ENCODE assay signal across 12 cellular contexts in the genomic region with DNA sequence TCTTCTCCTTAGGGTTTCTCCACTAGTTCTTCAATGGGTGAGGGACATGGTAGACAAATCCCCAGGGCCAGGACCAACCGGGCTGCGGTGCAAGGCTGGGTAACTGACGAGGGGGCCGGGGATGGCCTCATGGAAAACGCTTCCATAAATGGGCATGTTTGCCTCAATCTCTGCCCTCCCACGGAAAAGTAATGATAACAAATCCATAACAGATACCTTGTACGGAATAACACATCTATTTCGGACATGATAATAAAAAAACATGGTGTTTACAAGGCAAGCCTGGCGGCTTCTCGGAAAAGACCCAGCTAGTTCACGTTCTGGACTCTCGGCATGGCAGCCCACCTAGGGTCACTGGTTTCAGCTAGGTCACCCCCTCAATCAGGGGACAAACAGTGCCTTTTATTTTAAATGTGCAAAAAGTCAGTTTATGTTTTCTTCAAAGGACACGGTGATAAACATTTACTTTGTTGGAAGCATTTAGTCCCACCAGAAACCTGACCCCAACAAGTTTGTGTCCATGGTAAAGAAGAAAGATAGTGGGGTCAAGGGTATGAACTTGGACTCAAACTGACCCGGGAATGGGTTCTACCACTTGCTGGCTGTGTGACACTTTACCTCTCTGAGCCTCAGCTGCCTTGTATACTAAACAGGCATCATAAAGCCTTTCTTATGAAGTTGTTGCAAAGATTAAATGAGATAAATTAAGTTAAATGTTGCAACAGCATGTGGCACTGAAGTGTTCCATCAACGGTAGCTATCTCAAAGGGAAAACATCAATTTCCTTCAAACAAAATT. TPM values are rescaled to one million over a fixed set of nuclear protein-coding genes. Genes with fewer than 3 reads are reported as not detected.
DNase-seq lines count a peak whose midpoint lies in the region; ATAC-seq, FAIRE-seq and TF ChIP-seq lines count a peak whose summit lies in the region.
"Had no signal": no experiment of that assay in that cellular context is flagged by ENCODE, and none has a peak within 500 bp of the region (broad histone marks: within the 10 kb centered on the region; RNA-seq: fewer than 3 reads in every experiment).

No MANE protein-coding gene starts in this region.

- no peaks in the 10 kb centered on the region for H3K9me2 ChIP-seq in DOHH2 (replicated peaks; ENCODE audit: control insufficient read depth, low read length)

- H3F3A ChIP-seq in DOHH2 (ENCODE audit: control insufficient read depth, insufficient read depth): peaks cover 11% of the 10 kb centered on the region

- TF ChIP-seq CTCF in DOHH2 (IDR thresholded peaks at IDR 0.05; ENCODE audit: low read depth, low read length, poor library complexity, severe bottlenecking): no peak
- TF ChIP-seq CTCF in activated B cell treated with CpG ODN at 0.5 μM for 24 hours (IDR thresholded peaks at IDR 0.05): no peak

- H4K20me1 ChIP-seq in DOHH2 (ENCODE audit: control insufficient read depth, insufficient read depth, low read depth, low read length): no peaks in the 10 kb centered on the region

- H3K4me2 ChIP-seq in DOHH2 (ENCODE audit: low read length): peak overlapping the region; percentile 58

- H3K4me3 Mint-ChIP-seq in activated B cell treated with CpG ODN at 0.5 μM for 24 hours: peak overlapping the region; percentile 70
- H3K4me3 Mint-ChIP-seq in activated T-helper 1 cell treated with anti-CD3 and anti-CD28 coated beads, Interleukin-12 subunit alpha, Interleukin-12 subunit beta, Interleukin-2, Interleukin-4 antibody, amounts not matched to agents 30 ng/mL and 10 ng/mL and 1 ng/mL, durations not matched to agents 14 hours and 24 hours and 36 hours: no peak overlapping the region
- H3K4me3 Mint-ChIP-seq: activated naive CD8-positive, alpha-beta T cell treated with anti-CD3 and anti-CD28 coated beads, Interleukin-2, amount 10 ng/mL, durations not matched to agents 7 days and 5 days had no signal

- H3K4me1 ChIP-seq in DOHH2 (ENCODE audit: control insufficient read depth, low read length) (peaks cover 35% of the 10 kb centered on the region), rectal smooth muscle tissue (ENCODE audit: control insufficient read depth, insufficient read depth, low read length) (peaks cover 8% of the 10 kb centered on the region)

- intact Hi-C loops in activated B cell treated with CpG ODN at 0.5 μM for 24 hours (cut with micrococcal nuclease): no loop called here
- intact Hi-C loops in activated T-helper 1 cell treated with anti-CD3 and anti-CD28 coated beads, Interleukin-12 subunit alpha, Interleukin-12 subunit beta, Interleukin-2, Interleukin-4 antibody, amounts not matched to agents 30 ng/mL and 10 ng/mL and 1 ng/mL, durations not matched to agents 14 hours and 24 hours and 36 hours (cut with micrococcal nuclease): no loop called here

- H3K4me1 Mint-ChIP-seq in activated B cell treated with CpG ODN at 0.5 μM for 24 hours: peaks cover 28% of the 10 kb centered on the region
- peaks cover 7% of the 10 kb centered on the region for H3K4me1 Mint-ChIP-seq in activated T-helper 1 cell treated with anti-CD3 and anti-CD28 coated beads, Interleukin-12 subunit alpha, Interleukin-12 subunit beta, Interleukin-2, Interleukin-4 antibody, amounts not matched to agents 30 ng/mL and 10 ng/mL and 1 ng/mL, durations not matched to agents 14 hours and 24 hours and 36 hours (ENCODE audit: low read depth)

- DNase-seq in activated B cell treated with CpG ODN at 0.5 μM for 24 hours: no peak
- DNase-seq in NCI-H2081 (lab: John Stamatoyannopoulos, UW): no peak
- no peak for DNase-seq in HK-2 (ENCODE audit: unreplicated experiment)
- no peak for DNase-seq in activated T-helper 1 cell treated with anti-CD3 and anti-CD28 coated beads, Interleukin-12 subunit alpha, Interleukin-12 subunit beta, Interleukin-2, Interleukin-4 antibody, amounts not matched to agents 30 ng/mL and 10 ng/mL and 1 ng/mL, durations not matched to agents 14 hours and 24 hours and 36 hours (ENCODE audit: low spot score)
- no peak for DNase-seq in GM19239 (ENCODE audit: insufficient read length, low spot score)
- DNase-seq: activated naive CD8-positive, alpha-beta T cell treated with anti-CD3 and anti-CD28 coated beads, Interleukin-2, amount 10 ng/mL, durations not matched to agents 7 days and 5 days; GM23248; head of caudate nucleus; PC-3 had no signal

- ATAC-seq in GM21526 (IDR thresholded peaks at IDR 0.05; ENCODE audit: low FRiP score, unreplicated experiment): peak; percentile 9
- ATAC-seq in activated B cell treated with CpG ODN at 0.5 μM for 24 hours (ENCODE audit: low read depth): no peak
- ATAC-seq: PC-3 had no signal

- H3K9me3 ChIP-seq in DOHH2 (ENCODE audit: control insufficient read depth, insufficient read depth, low read length): no peaks in the 10 kb centered on the region

- H3K27me3 Mint-ChIP-seq in activated B cell treated with CpG ODN at 0.5 μM for 24 hours: peaks cover 18% of the 10 kb centered on the region
- peaks cover 40% of the 10 kb centered on the region for H3K27me3 Mint-ChIP-seq in activated T-helper 1 cell treated with anti-CD3 and anti-CD28 coated beads, Interleukin-12 subunit alpha, Interleukin-12 subunit beta, Interleukin-2, Interleukin-4 antibody, amounts not matched to agents 30 ng/mL and 10 ng/mL and 1 ng/mL, durations not matched to agents 14 hours and 24 hours and 36 hours (ENCODE audit: insufficient read depth)

- H3K27me3 ChIP-seq in DOHH2 (ENCODE audit: control insufficient read depth, low read length) (peaks cover 34% of the 10 kb centered on the region), rectal smooth muscle tissue (ENCODE audit: control insufficient read depth, insufficient read depth, low read length) (no peaks in the 10 kb centered on the region)

- no peaks in the 10 kb centered on the region for H3K9me3 Mint-ChIP-seq in activated B cell treated with CpG ODN at 0.5 μM for 24 hours
- H3K9me3 Mint-ChIP-seq in activated T-helper 1 cell treated with anti-CD3 and anti-CD28 coated beads, Interleukin-12 subunit alpha, Interleukin-12 subunit beta, Interleukin-2, Interleukin-4 antibody, amounts not matched to agents 30 ng/mL and 10 ng/mL and 1 ng/mL, durations not matched to agents 14 hours and 24 hours and 36 hours: no peaks in the 10 kb centered on the region
- H3K9me3 Mint-ChIP-seq: activated naive CD8-positive, alpha-beta T cell treated with anti-CD3 and anti-CD28 coated beads, Interleukin-2, amount 10 ng/mL, durations not matched to agents 7 days and 5 days had no signal

- H3K27ac ChIP-seq in DOHH2 (ENCODE audit: low read depth, low read length) (peak overlapping the region; percentile 22), rectal smooth muscle tissue (ENCODE audit: low read depth, low read length) (peak overlapping the region; percentile 98)
- H3K27ac ChIP-seq: GM23248 had no signal

- POLR2A ChIA-PET in activated B cell treated with CpG ODN at 0.5 μM for 24 hours (lab: Charles Lee): interaction anchor here (0.5 kb wide), 1 partner anchor 22 kb away, joined by 9 read pairs; no protein-coding TSS in a partner anchor

- H3K9ac ChIP-seq in rectal smooth muscle tissue (ENCODE audit: low read length): peak overlapping the region; percentile 91
- H3K9ac ChIP-seq: GM23248 had no signal

- CTCF ChIA-PET in activated B cell treated with CpG ODN at 0.5 μM for 24 hours (lab: Charles Lee): no interaction called here

- no peak overlapping the region for H3K27ac Mint-ChIP-seq in activated B cell treated with CpG ODN at 0.5 μM for 24 hours
- H3K27ac Mint-ChIP-seq in activated T-helper 1 cell treated with anti-CD3 and anti-CD28 coated beads, Interleukin-12 subunit alpha, Interleukin-12 subunit beta, Interleukin-2, Interleukin-4 antibody, amounts not matched to agents 30 ng/mL and 10 ng/mL and 1 ng/mL, durations not matched to agents 14 hours and 24 hours and 36 hours: no peak overlapping the region
- H3K27ac Mint-ChIP-seq: activated naive CD8-positive, alpha-beta T cell treated with anti-CD3 and anti-CD28 coated beads, Interleukin-2, amount 10 ng/mL, durations not matched to agents 7 days and 5 days had no signal

- peak overlapping the region; percentile 49 for H3K4me3 ChIP-seq in DOHH2 (ENCODE audit: low read length)
- H3K4me3 ChIP-seq in rectal smooth muscle tissue (ENCODE audit: low read length): peak overlapping the region; percentile 65
- H3K4me3 ChIP-seq: GM23248 had no signal

- FAIRE-seq in GM19239 (lab: Jason Lieb, UNC): no peak

- no peaks in the 10 kb centered on the region for H3K79me2 ChIP-seq in DOHH2 (ENCODE audit: control insufficient read depth, low read length)

- H3K36me3 ChIP-seq in DOHH2 (ENCODE audit: control insufficient read depth, low read length) (no peaks in the 10 kb centered on the region), rectal smooth muscle tissue (ENCODE audit: control insufficient read depth, insufficient read depth, low read length) (peaks cover 10% of the 10 kb centered on the region)

- H3K36me3 Mint-ChIP-seq in activated B cell treated with CpG ODN at 0.5 μM for 24 hours (ENCODE audit: low read depth): no peaks in the 10 kb centered on the region
- H3K36me3 Mint-ChIP-seq in activated T-helper 1 cell treated with anti-CD3 and anti-CD28 coated beads, Interleukin-12 subunit alpha, Interleukin-12 subunit beta, Interleukin-2, Interleukin-4 antibody, amounts not matched to agents 30 ng/mL and 10 ng/mL and 1 ng/mL, durations not matched to agents 14 hours and 24 hours and 36 hours (ENCODE audit: low read depth): no peaks in the 10 kb centered on the region
- H3K36me3 Mint-ChIP-seq: activated naive CD8-positive, alpha-beta T cell treated with anti-CD3 and anti-CD28 coated beads, Interleukin-2, amount 10 ng/mL, durations not matched to agents 7 days and 5 days had no signal

RNA-seq across cellular contexts. Expression of gene MYH11, which starts 1.7 kb away (rescaled TPM):
- 0.17 and 0.58 TPM in 2 replicates for total RNA-seq in activated B cell treated with CpG ODN at 0.5 μM for 24 hours
- not detected in 2 replicates for total RNA-seq in activated T-helper 1 cell treated with anti-CD3 and anti-CD28 coated beads, Interleukin-12 subunit alpha, Interleukin-12 subunit beta, Interleukin-2, Interleukin-4 antibody, amounts not matched to agents 30 ng/mL and 10 ng/mL and 1 ng/mL, durations not matched to agents 14 hours and 24 hours and 36 hours
- total RNA-seq: activated naive CD8-positive, alpha-beta T cell treated with anti-CD3 and anti-CD28 coated beads, Interleukin-2, amount 10 ng/mL, durations not matched to agents 7 days and 5 days; GM23248; PC-3 had no signal

RNA-seq across cellular contexts. Expression of gene CEP20, which starts 33.3 kb away (rescaled TPM):
- 32.2 and 36.4 TPM in 2 replicates for total RNA-seq in activated B cell treated with CpG ODN at 0.5 μM for 24 hours
- total RNA-seq in activated T-helper 1 cell treated with anti-CD3 and anti-CD28 coated beads, Interleukin-12 subunit alpha, Interleukin-12 subunit beta, Interleukin-2, Interleukin-4 antibody, amounts not matched to agents 30 ng/mL and 10 ng/mL and 1 ng/mL, durations not matched to agents 14 hours and 24 hours and 36 hours: 36.7 and 50.2 TPM in 2 replicates
